24 cellular contexts compared by ENCODE assay signal in the genomic region with DNA sequence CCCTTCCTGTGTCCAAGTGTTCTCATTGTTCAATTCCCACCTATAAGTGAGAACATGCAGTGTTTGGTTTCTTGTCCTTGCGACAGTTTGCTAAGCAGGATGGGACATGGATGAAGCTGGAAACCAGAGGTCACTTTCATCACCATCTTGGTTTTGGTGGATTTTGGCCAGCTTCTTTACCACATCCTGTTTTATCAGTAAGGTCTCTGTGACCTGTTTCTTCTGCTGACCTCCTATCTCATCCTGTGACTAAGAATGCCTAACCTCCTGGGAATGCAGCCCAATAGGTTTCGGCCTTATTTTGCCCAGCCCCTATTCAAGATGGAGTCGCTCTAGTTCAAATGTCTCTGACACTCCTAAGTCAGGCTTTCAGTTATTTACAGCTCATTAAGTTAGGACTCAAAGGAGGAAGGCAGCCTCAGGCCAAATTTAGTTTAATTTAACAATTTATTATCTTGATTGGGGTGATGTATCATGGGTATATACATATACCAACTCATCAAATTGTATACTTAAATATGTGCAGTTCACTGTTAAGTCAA.
"Had no signal": no experiment of that assay in that cellular context is flagged by ENCODE, and none has a peak within 500 bp of the region (broad histone marks: within the 10 kb centered on the region; RNA-seq: fewer than 3 reads in every experiment).

No MANE protein-coding gene starts in this region.

- H3K4me3 ChIP-seq: body of pancreas, cardiac muscle cell, colonic mucosa, gastrocnemius medialis, left ventricle myocardium inferior, lung, neural progenitor cell, psoas muscle, spleen, suprapubic skin, tibial nerve had no signal

- DNase-seq: activated B cell treated with CpG ODN at 0.5 μM for 24 hours; activated CD4-positive, alpha-beta T cell treated with anti-CD3 and anti-CD28 coated beads, Interleukin-2, amount 50 U/mL, for 1 hour; activated CD8-positive, alpha-beta T cell treated with anti-CD3 and anti-CD28 coated beads for 36 hours; activated naive CD4-positive, alpha-beta T cell treated with Interleukin-2 at 50 U/mL for 16 hours; activated T-cell treated with anti-CD3 and anti-CD28 coated beads, Interleukin-2, amount 50 U/mL, for 48 hours; anterior cingulate cortex; body of pancreas; cerebellar nuclear complex; colonic mucosa; effector memory CD4-positive, alpha-beta T cell; gastrocnemius medialis; glutamatergic neuron; left ventricle myocardium inferior; natural killer cell; occipital lobe; psoas muscle; spleen; stimulated activated naive CD4-positive, alpha-beta T cell; T1000 had no signal
